32 cellular contexts compared by ENCODE assay signal in the genomic region with DNA sequence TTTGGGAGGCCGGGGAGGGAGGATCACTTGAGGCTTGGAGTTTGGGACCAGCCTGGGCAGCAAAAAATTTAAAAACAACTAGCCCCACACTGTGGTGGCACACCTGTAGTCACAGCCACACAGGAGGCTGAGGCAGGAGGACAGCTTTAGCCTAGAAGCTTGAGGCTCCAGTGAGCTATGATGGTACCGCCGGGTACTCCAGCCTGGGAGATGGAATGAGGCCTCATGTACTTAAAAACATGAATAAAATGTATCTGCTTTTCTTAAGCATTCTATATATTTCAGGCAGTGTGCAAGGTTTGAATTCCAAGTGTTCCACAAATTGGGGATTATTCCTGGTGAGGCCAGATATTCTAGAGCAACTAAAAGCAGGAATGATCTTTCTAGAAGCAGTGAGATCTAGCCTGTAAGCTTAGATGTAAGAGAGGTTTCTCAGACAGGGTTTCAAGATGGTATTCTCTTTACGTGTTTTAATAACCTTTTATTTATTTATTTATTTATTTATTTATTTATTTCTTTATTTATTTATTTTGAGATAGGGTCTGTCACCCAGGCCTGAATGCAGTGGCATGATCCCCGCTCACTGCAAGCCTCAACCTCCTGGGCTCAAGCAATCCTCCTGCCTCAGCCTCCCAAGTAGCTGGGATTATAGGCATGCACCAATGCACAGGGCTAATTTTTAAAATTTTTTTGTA.
"Had no signal": no experiment of that assay in that cellular context is flagged by ENCODE, and none has a peak within 500 bp of the region (broad histone marks: within the 10 kb centered on the region; RNA-seq: fewer than 3 reads in every experiment).

No MANE protein-coding gene starts in this region.

- H3K27me3 Mint-ChIP-seq: activated CD8-positive, alpha-beta T cell treated with anti-CD3 and anti-CD28 coated beads for 36 hours; activated naive CD8-positive, alpha-beta T cell; activated T-helper 17 cell treated with anti-CD3 and anti-CD28 coated beads, Interleukin-2, amount 50 U/mL, for 72 hours; central memory CD8-positive, alpha-beta T cell; dendritic cell treated with granulocyte-macrophage colony-stimulating factor and Interleukin-4, amounts not matched to agents 40 ng/mL and 50 ng/mL, for 4 days had no signal

- DNase-seq: activated CD4-positive, alpha-beta T cell treated with anti-CD3 and anti-CD28 coated beads for 1 hour; activated CD4-positive, alpha-beta T cell treated with anti-CD3 and anti-CD28 coated beads for 48 hours; activated CD4-positive, alpha-beta T cell treated with anti-CD3 and anti-CD28 coated beads, Interleukin-2, amount 50 U/mL, for 4 hours; activated CD8-positive, alpha-beta memory T cell treated with anti-CD3 and anti-CD28 coated beads for 24 hours; activated CD8-positive, alpha-beta T cell treated with anti-CD3 and anti-CD28 coated beads for 36 hours; activated effector memory CD4-positive, alpha-beta T cell treated with Interleukin-2 at 50 U/mL for 16 hours; activated gamma-delta T cell treated with Interleukin-2 at 50 U/mL for 16 hours; activated naive CD4-positive, alpha-beta T cell treated with anti-CD3 and anti-CD28 coated beads, Interleukin-2, amount 50 U/mL, for 16 hours; activated naive CD4-positive, alpha-beta T cell treated with Interleukin-2 at 50 U/mL for 16 hours; activated T-cell treated with anti-CD3 and anti-CD28 coated beads, Interleukin-2, amount 50 U/mL, for 4 hours; amniotic stem cell; anterior cingulate cortex; brain microvascular endothelial cell; dorsolateral prefrontal cortex; effector memory CD4-positive, alpha-beta T cell; endodermal cell; foreskin keratinocyte; gastrocnemius medialis; glutamatergic neuron; heart left ventricle; T-helper 2 cell had no signal

- H3K27ac ChIP-seq: brain microvascular endothelial cell, coronary artery, dorsolateral prefrontal cortex, foreskin keratinocyte, gastrocnemius medialis, heart left ventricle, VCaP had no signal

- FAIRE-seq: astrocyte, bronchial epithelial cell, TTC549 had no signal

- H3K9me3 ChIP-seq: gastrocnemius medialis, heart left ventricle had no signal

- H3K4me1 ChIP-seq: foreskin keratinocyte had no signal

- H3K9me3 Mint-ChIP-seq: activated CD8-positive, alpha-beta T cell treated with anti-CD3 and anti-CD28 coated beads for 36 hours; activated T-cell treated with anti-CD3 and anti-CD28 coated beads, Interleukin-2, amount 50 U/mL, for 4 hours; activated T-helper 17 cell treated with anti-CD3 and anti-CD28 coated beads, Interleukin-2, amount 50 U/mL, for 72 hours; central memory CD8-positive, alpha-beta T cell; dendritic cell treated with granulocyte-macrophage colony-stimulating factor and Interleukin-4, amounts not matched to agents 40 ng/mL and 50 ng/mL, for 4 days; endodermal cell; WTC11 had no signal

- H3K4me3 ChIP-seq: coronary artery, dorsolateral prefrontal cortex, gastrocnemius medialis, heart left ventricle had no signal

- H3K27me3 ChIP-seq: brain microvascular endothelial cell, dorsolateral prefrontal cortex, foreskin keratinocyte, gastrocnemius medialis, heart left ventricle had no signal

- ATAC-seq: activated CD8-positive, alpha-beta T cell treated with anti-CD3 and anti-CD28 coated beads for 36 hours; activated T-cell treated with anti-CD3 and anti-CD28 coated beads, Interleukin-2, amount 50 U/mL, for 4 hours; activated T-helper 17 cell treated with anti-CD3 and anti-CD28 coated beads, Interleukin-2, amount 50 U/mL, for 72 hours; esophagus mucosa; foreskin keratinocyte; gastrocnemius medialis; heart left ventricle; WTC11 had no signal

- H3K4me3 Mint-ChIP-seq: activated CD8-positive, alpha-beta T cell treated with anti-CD3 and anti-CD28 coated beads for 36 hours; activated naive CD8-positive, alpha-beta T cell; activated T-cell treated with anti-CD3 and anti-CD28 coated beads, Interleukin-2, amount 50 U/mL, for 4 hours; activated T-helper 17 cell treated with anti-CD3 and anti-CD28 coated beads, Interleukin-2, amount 50 U/mL, for 72 hours; central memory CD8-positive, alpha-beta T cell; dendritic cell treated with granulocyte-macrophage colony-stimulating factor and Interleukin-4, amounts not matched to agents 40 ng/mL and 50 ng/mL, for 4 days; endodermal cell; WTC11 had no signal

- H3K27ac Mint-ChIP-seq: activated CD8-positive, alpha-beta T cell treated with anti-CD3 and anti-CD28 coated beads for 36 hours; activated naive CD8-positive, alpha-beta T cell; activated T-helper 17 cell treated with anti-CD3 and anti-CD28 coated beads, Interleukin-2, amount 50 U/mL, for 72 hours; dendritic cell treated with granulocyte-macrophage colony-stimulating factor and Interleukin-4, amounts not matched to agents 40 ng/mL and 50 ng/mL, for 4 days; endodermal cell; WTC11 had no signal
